In genomic region chr1:155084722-155085503, GRCh38 we compare ENCODE assay signal across 1 cellular context.
TF ChIP-seq lines count a peak whose summit lies in the region.

No MANE protein-coding gene starts in this region.

TF ChIP-seq in HEK293, 187 proteins besides CTCF, POLR2A, EP300 and RAD21 (continued from another document):
- TF ChIP-seq PATZ1 (tag by site-specific recombination; IDR thresholded peaks at IDR 0.05) = peak; percentile 92
- TF ChIP-seq, protein P1, sequence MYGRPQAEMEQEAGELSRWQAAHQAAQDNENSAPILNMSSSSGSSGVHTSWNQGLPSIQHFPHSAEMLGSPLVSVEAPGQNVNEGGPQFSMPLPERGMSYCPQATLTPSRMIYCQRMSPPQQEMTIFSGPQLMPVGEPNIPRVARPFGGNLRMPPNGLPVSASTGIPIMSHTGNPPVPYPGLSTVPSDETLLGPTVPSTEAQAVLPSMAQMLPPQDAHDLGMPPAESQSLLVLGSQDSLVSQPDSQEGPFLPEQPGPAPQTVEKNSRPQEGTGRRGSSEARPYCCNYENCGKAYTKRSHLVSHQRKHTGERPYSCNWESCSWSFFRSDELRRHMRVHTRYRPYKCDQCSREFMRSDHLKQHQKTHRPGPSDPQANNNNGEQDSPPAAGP (tag by site-specific recombination; IDR thresholded peaks at IDR 0.05) = peak; percentile 81
- TF ChIP-seq MYNN (tag by site-specific recombination; IDR thresholded peaks at IDR 0.05; ENCODE audit: borderline replicate concordance) = 0 out of 2 replicates have a peak, but pooled peaks have one; percentile 10
- peak; percentile 96 for TF ChIP-seq ZNF660 (tag by site-specific recombination; IDR thresholded peaks at IDR 0.05)
- no peak for TF ChIP-seq ZNF707 (tag by site-specific recombination; IDR thresholded peaks at IDR 0.05)
- TF ChIP-seq, protein P2, sequence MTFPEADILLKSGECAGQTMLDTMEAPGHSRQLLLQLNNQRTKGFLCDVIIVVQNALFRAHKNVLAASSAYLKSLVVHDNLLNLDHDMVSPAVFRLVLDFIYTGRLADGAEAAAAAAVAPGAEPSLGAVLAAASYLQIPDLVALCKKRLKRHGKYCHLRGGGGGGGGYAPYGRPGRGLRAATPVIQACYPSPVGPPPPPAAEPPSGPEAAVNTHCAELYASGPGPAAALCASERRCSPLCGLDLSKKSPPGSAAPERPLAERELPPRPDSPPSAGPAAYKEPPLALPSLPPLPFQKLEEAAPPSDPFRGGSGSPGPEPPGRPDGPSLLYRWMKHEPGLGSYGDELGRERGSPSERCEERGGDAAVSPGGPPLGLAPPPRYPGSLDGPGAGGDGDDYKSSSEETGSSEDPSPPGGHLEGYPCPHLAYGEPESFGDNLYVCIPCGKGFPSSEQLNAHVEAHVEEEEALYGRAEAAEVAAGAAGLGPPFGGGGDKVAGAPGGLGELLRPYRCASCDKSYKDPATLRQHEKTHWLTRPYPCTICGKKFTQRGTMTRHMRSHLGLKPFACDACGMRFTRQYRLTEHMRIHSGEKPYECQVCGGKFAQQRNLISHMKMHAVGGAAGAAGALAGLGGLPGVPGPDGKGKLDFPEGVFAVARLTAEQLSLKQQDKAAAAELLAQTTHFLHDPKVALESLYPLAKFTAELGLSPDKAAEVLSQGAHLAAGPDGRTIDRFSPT (tag by site-specific recombination; IDR thresholded peaks at IDR 0.05) = peak; percentile 86
- TF ChIP-seq, protein P3, sequence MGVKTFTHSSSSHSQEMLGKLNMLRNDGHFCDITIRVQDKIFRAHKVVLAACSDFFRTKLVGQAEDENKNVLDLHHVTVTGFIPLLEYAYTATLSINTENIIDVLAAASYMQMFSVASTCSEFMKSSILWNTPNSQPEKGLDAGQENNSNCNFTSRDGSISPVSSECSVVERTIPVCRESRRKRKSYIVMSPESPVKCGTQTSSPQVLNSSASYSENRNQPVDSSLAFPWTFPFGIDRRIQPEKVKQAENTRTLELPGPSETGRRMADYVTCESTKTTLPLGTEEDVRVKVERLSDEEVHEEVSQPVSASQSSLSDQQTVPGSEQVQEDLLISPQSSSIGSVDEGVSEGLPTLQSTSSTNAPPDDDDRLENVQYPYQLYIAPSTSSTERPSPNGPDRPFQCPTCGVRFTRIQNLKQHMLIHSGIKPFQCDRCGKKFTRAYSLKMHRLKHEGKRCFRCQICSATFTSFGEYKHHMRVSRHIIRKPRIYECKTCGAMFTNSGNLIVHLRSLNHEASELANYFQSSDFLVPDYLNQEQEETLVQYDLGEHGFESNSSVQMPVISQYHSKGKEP (tag by site-specific recombination; IDR thresholded peaks at IDR 0.05) = 0 out of 2 replicates have a peak, but pooled peaks have one; percentile 59
- TF ChIP-seq, protein P4, sequence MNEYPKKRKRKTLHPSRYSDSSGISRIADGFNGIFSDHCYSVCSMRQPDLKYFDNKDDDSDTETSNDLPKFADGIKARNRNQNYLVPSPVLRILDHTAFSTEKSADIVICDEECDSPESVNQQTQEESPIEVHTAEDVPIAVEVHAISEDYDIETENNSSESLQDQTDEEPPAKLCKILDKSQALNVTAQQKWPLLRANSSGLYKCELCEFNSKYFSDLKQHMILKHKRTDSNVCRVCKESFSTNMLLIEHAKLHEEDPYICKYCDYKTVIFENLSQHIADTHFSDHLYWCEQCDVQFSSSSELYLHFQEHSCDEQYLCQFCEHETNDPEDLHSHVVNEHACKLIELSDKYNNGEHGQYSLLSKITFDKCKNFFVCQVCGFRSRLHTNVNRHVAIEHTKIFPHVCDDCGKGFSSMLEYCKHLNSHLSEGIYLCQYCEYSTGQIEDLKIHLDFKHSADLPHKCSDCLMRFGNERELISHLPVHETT (tag by site-specific recombination; IDR thresholded peaks at IDR 0.05) = peak; percentile 78
- TF ChIP-seq KLF7 (tag by site-specific recombination; IDR thresholded peaks at IDR 0.05; ENCODE audit: borderline replicate concordance) = peak; percentile 78; the same call in 1 of the 2 replicates
